ENCODE assay signal across 1 cellular context in the genomic region with DNA sequence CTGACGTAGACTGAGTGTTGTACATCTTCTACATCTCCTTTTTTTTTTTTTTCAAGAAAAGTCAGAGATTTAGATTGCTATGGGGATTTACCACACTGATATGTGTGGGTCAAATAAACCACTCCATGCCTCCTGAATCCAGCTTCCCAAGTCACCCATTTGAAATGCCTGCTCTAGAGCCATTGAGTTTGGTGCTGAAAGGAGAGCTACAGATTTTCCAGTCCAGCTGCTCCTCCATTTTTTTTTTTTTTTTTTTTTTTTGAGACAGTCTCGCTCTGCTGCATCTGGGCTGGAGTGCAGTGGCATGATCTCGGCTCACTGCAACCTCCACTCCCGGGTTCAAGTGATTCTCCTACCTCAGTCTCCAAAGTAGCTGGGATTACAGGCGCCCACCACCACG.
TF ChIP-seq lines count a peak whose summit lies in the region.

No MANE protein-coding gene starts in this region.

TF ChIP-seq in HepG2, 621 proteins besides CTCF, POLR2A, EP300 and RAD21 (continued from another document):
- TF ChIP-seq ZBTB34 (CRISPR knock-in tag; IDR thresholded peaks at IDR 0.05) (no peak), TFDP1 (CRISPR knock-in tag; IDR thresholded peaks at IDR 0.05; ENCODE audit: borderline replicate concordance) (no peak), KLF12 (CRISPR knock-in tag; IDR thresholded peaks at IDR 0.05; ENCODE audit: borderline replicate concordance) (no peak)
TF ChIP-seq in HepG2: peak in this region for 0.
